Comparison of ENCODE assay signal across 32 cellular contexts in genomic region chr19:18876865-18877264, GRCh38. TPM values are rescaled to one million over a fixed set of nuclear protein-coding genes. Genes with fewer than 3 reads are reported as not detected.
"Had no signal": no experiment of that assay in that cellular context is flagged by ENCODE, and none has a peak within 500 bp of the region (broad histone marks: within the 10 kb centered on the region; RNA-seq: fewer than 3 reads in every experiment).

No MANE protein-coding gene starts in this region.

- H3K36me3 ChIP-seq: ascending aorta, brain microvascular endothelial cell, breast epithelium had no signal

- H3K9me3 ChIP-seq: ascending aorta, body of pancreas, breast epithelium had no signal

- DNase-seq: activated B cell treated with CpG ODN at 0.5 μM for 24 hours; activated CD4-positive, alpha-beta memory T cell treated with anti-CD3 and anti-CD28 coated beads for 36 hours; activated CD4-positive, alpha-beta T cell treated with anti-CD3 and anti-CD28 coated beads for 4 hours; activated CD4-positive, alpha-beta T cell treated with anti-CD3 and anti-CD28 coated beads, Interleukin-2, amount 10 ng/mL, durations not matched to agents 24 days and 14 days; activated CD4-positive, alpha-beta T cell treated with anti-CD3 and anti-CD28 coated beads, Interleukin-2, amount 50 U/mL, for 1 hour; activated CD4-positive, alpha-beta T cell treated with anti-CD3 and anti-CD28 coated beads, Interleukin-2, amount 50 U/mL, for 4 hours; activated CD4-positive, CD25-positive, alpha-beta regulatory T cell treated with anti-CD3 and anti-CD28 coated beads, Interleukin-2, amount 50 U/mL, for 72 hours; activated CD8-positive, alpha-beta memory T cell treated with anti-CD3 and anti-CD28 coated beads, Interleukin-2, amount 50 U/mL, for 4 hours; activated CD8-positive, alpha-beta T cell treated with anti-CD3 and anti-CD28 coated beads for 36 hours; activated effector memory CD4-positive, alpha-beta T cell treated with anti-CD3 and anti-CD28 coated beads, Interleukin-2, amount 50 U/mL, for 16 hours; activated naive CD4-positive, alpha-beta T cell treated with anti-CD3 and anti-CD28 coated beads, Interleukin-2, amount 10 ng/mL, durations not matched to agents 7 days and 5 days; activated naive CD4-positive, alpha-beta T cell treated with Interleukin-2 at 50 U/mL for 16 hours; activated naive CD8-positive, alpha-beta T cell treated with anti-CD3 and anti-CD28 coated beads, Interleukin-2, amount 10 ng/mL, durations not matched to agents 7 days and 5 days; activated naive CD8-positive, alpha-beta T cell treated with anti-CD3 and anti-CD28 coated beads, Interleukin-2, amount 50 U/mL, for 24 hours; activated T-cell treated with anti-CD3 and anti-CD28 coated beads for 4 hours; activated T-cell treated with anti-CD3 and anti-CD28 coated beads, Interleukin-2, amount 50 U/mL, for 1 hour; activated T-cell treated with anti-CD3 and anti-CD28 coated beads, Interleukin-2, amount 50 U/mL, for 4 hours; activated T-cell treated with anti-CD3 and anti-CD28 coated beads, Interleukin-2, amount 50 U/mL, for 72 hours; amygdala; anterior cingulate cortex; body of pancreas; brain microvascular endothelial cell; central memory CD4-positive, alpha-beta T cell; T-helper 1 cell; T-helper 2 cell; T-helper 9 cell had no signal

- FAIRE-seq: TTC549 had no signal

- H3K27ac ChIP-seq: ascending aorta, body of pancreas, brain microvascular endothelial cell, breast epithelium, VCaP had no signal

- H3K4me3 ChIP-seq: ascending aorta, body of pancreas, breast epithelium had no signal

- H3K4me1 ChIP-seq: ascending aorta, body of pancreas, breast epithelium had no signal

- H3K27me3 ChIP-seq: ascending aorta, body of pancreas, brain microvascular endothelial cell, breast epithelium had no signal

- ATAC-seq: activated CD8-positive, alpha-beta T cell treated with anti-CD3 and anti-CD28 coated beads for 36 hours; activated naive CD8-positive, alpha-beta T cell treated with anti-CD3 and anti-CD28 coated beads, Interleukin-2, amount 50 U/mL, for 24 hours; activated T-cell treated with anti-CD3 and anti-CD28 coated beads, Interleukin-2, amount 50 U/mL, for 4 hours; activated T-cell treated with anti-CD3 and anti-CD28 coated beads, Interleukin-2, amount 50 U/mL, for 72 hours; activated T-helper 17 cell treated with anti-CD3 and anti-CD28 coated beads, Interleukin-2, amount 50 U/mL, for 72 hours; body of pancreas had no signal

RNA-seq across cellular contexts. Expression of gene CERS1, which starts 19.1 kb away (rescaled TPM):
- total RNA-seq: activated B cell treated with CpG ODN at 0.5 μM for 24 hours; activated CD4-positive, alpha-beta memory T cell treated with anti-CD3 and anti-CD28 coated beads for 36 hours; activated naive CD8-positive, alpha-beta T cell treated with anti-CD3 and anti-CD28 coated beads, Interleukin-2, amount 10 ng/mL, durations not matched to agents 7 days and 5 days; activated T-cell treated with anti-CD3 and anti-CD28 coated beads, Interleukin-2, amount 50 U/mL, for 72 hours; activated T-helper 1 cell treated with anti-CD3 and anti-CD28 coated beads, Interleukin-12 subunit alpha, Interleukin-12 subunit beta, Interleukin-2, Interleukin-4 antibody, amounts not matched to agents 30 ng/mL and 10 ng/mL and 1 ng/mL, durations not matched to agents 14 hours and 24 hours and 36 hours; activated T-helper 17 cell treated with anti-CD3 and anti-CD28 coated beads, Interleukin-2, amount 50 U/mL, for 72 hours; ascending aorta had no signal
